1 cellular context compared by ENCODE assay signal in genomic region chr19:20952561-20953095, GRCh38. TPM values are rescaled to one million over a fixed set of nuclear protein-coding genes. Genes with fewer than 3 reads are reported as not detected.
"Had no signal": no experiment of that assay in that cellular context is flagged by ENCODE, and none has a peak within 500 bp of the region (broad histone marks: within the 10 kb centered on the region; RNA-seq: fewer than 3 reads in every experiment).

No MANE protein-coding gene starts in this region.

RNA-seq across cellular contexts. Expression of gene ZNF85, which starts 29.6 kb away (rescaled TPM):
- total RNA-seq: H7 had no signal
